ENCODE assay signal across 23 cellular contexts in the genomic region with DNA sequence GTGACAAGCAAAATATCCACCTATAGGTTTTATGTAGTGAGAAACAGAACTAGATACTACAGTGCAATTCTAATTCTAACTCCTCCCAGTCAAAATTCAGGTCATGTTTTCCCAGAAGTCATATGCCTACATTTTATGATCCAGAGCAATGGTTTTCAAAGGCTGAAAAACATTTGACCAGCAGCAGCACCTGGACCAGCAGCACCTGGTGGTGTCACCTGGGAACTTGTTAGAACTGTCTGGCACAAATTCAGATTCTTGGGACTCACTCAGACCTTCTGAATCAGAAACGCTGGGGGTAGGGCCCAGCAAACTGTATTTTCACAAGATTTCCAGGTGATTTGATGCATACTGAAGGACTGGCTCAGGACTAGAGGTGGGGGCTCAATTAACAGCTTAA.
A peak's percentile ranks its signal among the peaks of the same experiment; 100 is the strongest.
DNase-seq lines count a peak whose midpoint lies in the region; TF ChIP-seq lines count a peak whose summit lies in the region.
"Had no signal": no experiment of that assay in that cellular context is flagged by ENCODE, and none has a peak within 500 bp of the region (broad histone marks: within the 10 kb centered on the region; RNA-seq: fewer than 3 reads in every experiment).

No MANE protein-coding gene starts in this region.

- H3K4me3 Mint-ChIP-seq in endodermal cell (no peak overlapping the region), progenitor cell of endocrine pancreas (ENCODE audit: low read depth) (no peak overlapping the region)
- no peak overlapping the region for H3K4me3 Mint-ChIP-seq in activated CD4-positive, alpha-beta memory T cell treated with anti-CD3 and anti-CD28 coated beads, Interleukin-2, amount 10 ng/mL, durations not matched to agents 7 days and 5 days
- H3K4me3 Mint-ChIP-seq: activated CD4-positive, alpha-beta T cell treated with anti-CD3 and anti-CD28 coated beads, Interleukin-2, amount 10 ng/mL, durations not matched to agents 7 days and 5 days; activated naive CD8-positive, alpha-beta T cell; stimulated activated effector memory CD8-positive, alpha-beta T cell treated with anti-CD3 and anti-CD28 coated beads, Interleukin-12 subunit alpha, Interleukin-12 subunit beta, amount 100 ng/mL, for 72 hours; T-helper 17 cell had no signal

- H3F3A ChIP-seq in SK-N-SH (replicated peaks; ENCODE audit: insufficient read depth) (no peaks in the 10 kb centered on the region), smooth muscle cell (ENCODE audit: low read depth) (no peaks in the 10 kb centered on the region)

- no peaks in the 10 kb centered on the region for H3K36me3 Mint-ChIP-seq in endodermal cell (ENCODE audit: low read depth)
- H3K36me3 Mint-ChIP-seq in progenitor cell of endocrine pancreas (ENCODE audit: insufficient read depth), result peaks cover 10% of the 10 kb centered on the region
- H3K36me3 Mint-ChIP-seq in activated CD4-positive, alpha-beta memory T cell treated with anti-CD3 and anti-CD28 coated beads, Interleukin-2, amount 10 ng/mL, durations not matched to agents 7 days and 5 days (ENCODE audit: low read depth), result no peaks in the 10 kb centered on the region
- H3K36me3 Mint-ChIP-seq: activated naive CD8-positive, alpha-beta T cell; stimulated activated effector memory CD8-positive, alpha-beta T cell treated with anti-CD3 and anti-CD28 coated beads, Interleukin-12 subunit alpha, Interleukin-12 subunit beta, amount 100 ng/mL, for 72 hours had no signal

- H4K20me1 ChIP-seq in SK-N-SH (ENCODE audit: insufficient read depth) (no peaks in the 10 kb centered on the region), smooth muscle cell (ENCODE audit: low read depth) (no peaks in the 10 kb centered on the region)

- H3K79me2 ChIP-seq in SK-N-SH (ENCODE audit: insufficient read depth) (no peaks in the 10 kb centered on the region), smooth muscle cell (ENCODE audit: low read depth) (no peaks in the 10 kb centered on the region)

- H3K27ac Mint-ChIP-seq in endodermal cell, result no peak overlapping the region
- H3K27ac Mint-ChIP-seq in progenitor cell of endocrine pancreas, result no peak overlapping the region
- H3K27ac Mint-ChIP-seq in activated CD4-positive, alpha-beta memory T cell treated with anti-CD3 and anti-CD28 coated beads, Interleukin-2, amount 10 ng/mL, durations not matched to agents 7 days and 5 days, result no peak overlapping the region
- H3K27ac Mint-ChIP-seq: activated CD4-positive, alpha-beta T cell treated with anti-CD3 and anti-CD28 coated beads, Interleukin-2, amount 10 ng/mL, durations not matched to agents 7 days and 5 days; activated naive CD8-positive, alpha-beta T cell; stimulated activated effector memory CD8-positive, alpha-beta T cell treated with anti-CD3 and anti-CD28 coated beads, Interleukin-12 subunit alpha, Interleukin-12 subunit beta, amount 100 ng/mL, for 72 hours; T-helper 17 cell had no signal

- H3K9me3 Mint-ChIP-seq in endodermal cell (no peaks in the 10 kb centered on the region), progenitor cell of endocrine pancreas (ENCODE audit: low read depth) (no peaks in the 10 kb centered on the region)
- H3K9me3 Mint-ChIP-seq in activated CD4-positive, alpha-beta memory T cell treated with anti-CD3 and anti-CD28 coated beads, Interleukin-2, amount 10 ng/mL, durations not matched to agents 7 days and 5 days, result no peaks in the 10 kb centered on the region
- H3K9me3 Mint-ChIP-seq: activated CD4-positive, alpha-beta T cell treated with anti-CD3 and anti-CD28 coated beads, Interleukin-2, amount 10 ng/mL, durations not matched to agents 7 days and 5 days; stimulated activated effector memory CD8-positive, alpha-beta T cell treated with anti-CD3 and anti-CD28 coated beads, Interleukin-12 subunit alpha, Interleukin-12 subunit beta, amount 100 ng/mL, for 72 hours had no signal

- DNase-seq in DMS153 (lab: John Stamatoyannopoulos, UW) (peak; percentile 7), DMS153 treated with DMSO at 0.1 percent for 48 hours (lab: John Stamatoyannopoulos, UW; ENCODE audit: unreplicated experiment) (no peak), NCI-H526 (lab: John Stamatoyannopoulos, UW) (peak; percentile 24 to 63), endodermal cell (no peak), progenitor cell of endocrine pancreas (ENCODE audit: low spot score, unreplicated experiment) (no peak), SK-N-SH (no peak), smooth muscle cell (lab: John Stamatoyannopoulos, UW; ENCODE audit: unreplicated experiment) (no peak)
- DNase-seq in activated CD4-positive, alpha-beta memory T cell treated with anti-CD3 and anti-CD28 coated beads, Interleukin-2, amount 10 ng/mL, durations not matched to agents 7 days and 5 days, result no peak
- DNase-seq: 8988T; activated CD4-positive, alpha-beta T cell treated with anti-CD3 and anti-CD28 coated beads, Interleukin-2, amount 10 ng/mL, durations not matched to agents 7 days and 5 days; AML-193; foreskin melanocyte; IMR-90; islet precursor cell; NCI-H1105 treated with DMSO at 0.1 percent for 48 hours; psoas muscle; SJCRH30; stimulated activated CD4-positive, alpha-beta T cell treated with anti-CD3 and anti-CD28 coated beads, Interleukin-1b, Interleukin-23, amount 100 ng/mL, for 48 hours; T-helper 17 cell had no signal

- no peak for TF ChIP-seq RAD21 in SK-N-SH (IDR thresholded peaks at IDR 0.05; ENCODE audit: low read length)

- 78 to 100% methylated on average over 1 of the region's 1 CpG for WGBS in endodermal cell (ENCODE audit: insufficient coverage in 1 of 2, insufficient read length in 1 of 2), 2 experiments
- WGBS in SK-N-SH (ENCODE audit: low lambda C conversion rate), result 91% methylated on average over 1 of the region's 1 CpG
- WGBS in smooth muscle cell (ENCODE audit: low lambda C conversion rate), result 89% methylated on average over 1 of the region's 1 CpG

- no peaks in the 10 kb centered on the region for H3K9me2 ChIP-seq in SK-N-SH

- TF ChIP-seq CTCF in endodermal cell (conservative IDR thresholded peaks at IDR 0.05), result peak; percentile 68
- peak; percentile 25 for TF ChIP-seq CTCF in progenitor cell of endocrine pancreas (IDR thresholded peaks at IDR 0.05; ENCODE audit: unreplicated experiment)
- TF ChIP-seq CTCF in SK-N-SH (IDR thresholded peaks at IDR 0.05), result no peak
- no peak for TF ChIP-seq CTCF in smooth muscle cell (IDR thresholded peaks at IDR 0.05; ENCODE audit: borderline replicate concordance, insufficient read depth, poor library complexity, severe bottlenecking)

- CTCF ChIA-PET in SK-N-SH (lab: Yijun Ruan, JAX), result no interaction called here
- CTCF ChIA-PET in activated CD4-positive, alpha-beta memory T cell treated with anti-CD3 and anti-CD28 coated beads, Interleukin-2, amount 10 ng/mL, durations not matched to agents 7 days and 5 days (lab: Charles Lee), result no interaction called here

- H3K9ac ChIP-seq in endodermal cell (ENCODE audit: extremely low read depth, low read length, poor library complexity, severe bottlenecking) (no peak overlapping the region), SK-N-SH (no peak overlapping the region), smooth muscle cell (ENCODE audit: low read depth) (no peak overlapping the region)

- no peaks in the 10 kb centered on the region for H3K9me3 ChIP-seq in endodermal cell (ENCODE audit: control insufficient read depth, low read length)
- no peaks in the 10 kb centered on the region for H3K9me3 ChIP-seq in SK-N-SH
- H3K9me3 ChIP-seq in smooth muscle cell (replicated peaks; ENCODE audit: low read depth), result no peaks in the 10 kb centered on the region
- H3K9me3 ChIP-seq: ascending aorta, psoas muscle, SJCRH30 had no signal

- H2AFZ ChIP-seq in SK-N-SH (ENCODE audit: low read depth) (no peak overlapping the region), smooth muscle cell (ENCODE audit: low read depth) (no peak overlapping the region)

- H3K27me3 Mint-ChIP-seq in endodermal cell (ENCODE audit: insufficient read depth) (peaks cover 4% of the 10 kb centered on the region), progenitor cell of endocrine pancreas (no peaks in the 10 kb centered on the region)
- peaks cover 2% of the 10 kb centered on the region for H3K27me3 Mint-ChIP-seq in activated CD4-positive, alpha-beta memory T cell treated with anti-CD3 and anti-CD28 coated beads, Interleukin-2, amount 10 ng/mL, durations not matched to agents 7 days and 5 days
- H3K27me3 Mint-ChIP-seq: activated CD4-positive, alpha-beta T cell treated with anti-CD3 and anti-CD28 coated beads, Interleukin-2, amount 10 ng/mL, durations not matched to agents 7 days and 5 days; activated naive CD8-positive, alpha-beta T cell had no signal

- H3K27me3 ChIP-seq in endodermal cell (ENCODE audit: control insufficient read depth, insufficient read depth, low read length, poor library complexity, severe bottlenecking), result no peaks in the 10 kb centered on the region
- no peaks in the 10 kb centered on the region for H3K27me3 ChIP-seq in SK-N-SH (ENCODE audit: insufficient read depth)
- H3K27me3 ChIP-seq in smooth muscle cell (ENCODE audit: low read depth), result no peaks in the 10 kb centered on the region
- H3K27me3 ChIP-seq: ascending aorta, SJCRH30 had no signal

- H3K27ac ChIP-seq in endodermal cell (ENCODE audit: low read depth, low read length), result no peak overlapping the region
- no peak overlapping the region for H3K27ac ChIP-seq in SK-N-SH (ENCODE audit: low read depth in 2 of 2, low read length in 1 of 2)
- H3K27ac ChIP-seq in smooth muscle cell (ENCODE audit: low read depth), result no peak overlapping the region
- H3K27ac ChIP-seq: ascending aorta, psoas muscle, SJCRH30 had no signal

- H3K4me3 ChIP-seq in endodermal cell (ENCODE audit: low read length), result no peak overlapping the region
- no peak overlapping the region for H3K4me3 ChIP-seq in SK-N-SH (ENCODE audit: low read depth in 2 of 2, low read length in 1 of 2)
- no peak overlapping the region for H3K4me3 ChIP-seq in smooth muscle cell
- H3K4me3 ChIP-seq: ascending aorta, lung, psoas muscle, SJCRH30 had no signal

- H3K4me2 ChIP-seq in SK-N-SH (no peak overlapping the region), smooth muscle cell (no peak overlapping the region)

- H3K4me1 Mint-ChIP-seq in endodermal cell (peaks cover 16% of the 10 kb centered on the region), progenitor cell of endocrine pancreas (ENCODE audit: low read depth) (peaks cover 5% of the 10 kb centered on the region)
- H3K4me1 Mint-ChIP-seq in activated CD4-positive, alpha-beta memory T cell treated with anti-CD3 and anti-CD28 coated beads, Interleukin-2, amount 10 ng/mL, durations not matched to agents 7 days and 5 days, result peaks cover 20% of the 10 kb centered on the region
- H3K4me1 Mint-ChIP-seq: activated CD4-positive, alpha-beta T cell treated with anti-CD3 and anti-CD28 coated beads, Interleukin-2, amount 10 ng/mL, durations not matched to agents 7 days and 5 days; stimulated activated effector memory CD8-positive, alpha-beta T cell treated with anti-CD3 and anti-CD28 coated beads, Interleukin-12 subunit alpha, Interleukin-12 subunit beta, amount 100 ng/mL, for 72 hours; T-helper 17 cell had no signal

- no peaks in the 10 kb centered on the region for H3K36me3 ChIP-seq in endodermal cell (ENCODE audit: control insufficient read depth, insufficient read depth, low read length)
- peaks cover 0 to 21% of the 10 kb centered on the region in 2 experiments for H3K36me3 ChIP-seq in SK-N-SH (replicated peaks in 1 of 2; ENCODE audit: control insufficient read depth in 1 of 2, insufficient read depth in 2 of 2, low read length in 1 of 2)
- no peaks in the 10 kb centered on the region for H3K36me3 ChIP-seq in smooth muscle cell (ENCODE audit: low read depth)
- H3K36me3 ChIP-seq: ascending aorta, SJCRH30 had no signal

- H3K4me1 ChIP-seq in endodermal cell (ENCODE audit: control insufficient read depth, insufficient read depth, low read length), result peaks cover 13% of the 10 kb centered on the region
- H3K4me1 ChIP-seq in SK-N-SH (ENCODE audit: control insufficient read depth in 1 of 2, insufficient read depth in 2 of 2, low read depth in 1 of 2, low read length in 1 of 2), result no peaks in the 10 kb centered on the region
- no peaks in the 10 kb centered on the region for H3K4me1 ChIP-seq in smooth muscle cell (ENCODE audit: low read depth)
- H3K4me1 ChIP-seq: ascending aorta, psoas muscle, SJCRH30 had no signal

- no peak for TF ChIP-seq EP300 in SK-N-SH (IDR thresholded peaks at IDR 0.05; ENCODE audit: borderline replicate concordance in 1 of 2, low read depth in 1 of 2, low read length in 1 of 2)

- POLR2A ChIA-PET in SK-N-SH (lab: Yijun Ruan, JAX), result no interaction called here
- POLR2A ChIA-PET in activated CD4-positive, alpha-beta memory T cell treated with anti-CD3 and anti-CD28 coated beads, Interleukin-2, amount 10 ng/mL, durations not matched to agents 7 days and 5 days (lab: Charles Lee), result interaction anchor here (2.5 kb wide), 1 partner anchor 8 kb away, joined by 6 read pairs; no protein-coding TSS in a partner anchor

Comparison
In these comparisons a context has a peak if more than half of its experiments do, and no peak if none do; other contexts are left out.
1. DNase-seq: peak in DMS153 (single experiment) and NCI-H526 (2 of 2); none in DMS153 treated with DMSO at 0.1 percent for 48 hours (single experiment), endodermal cell (single experiment), progenitor cell of endocrine pancreas (single experiment), SK-N-SH (single experiment), smooth muscle cell (single experiment) and activated CD4-positive, alpha-beta memory T cell treated with anti-CD3 and anti-CD28 coated beads, Interleukin-2, amount 10 ng/mL, durations not matched to agents 7 days and 5 days (single experiment).
2. CTCF ChIP-seq: peak in endodermal cell (single experiment) and progenitor cell of endocrine pancreas (single experiment); none in SK-N-SH (single experiment) and smooth muscle cell (single experiment).